In genomic region chrX:110436497-110436896, GRCh38 we compare ENCODE assay signal across 25 cellular contexts.
"Had no signal": no experiment of that assay in that cellular context is flagged by ENCODE, and none has a peak within 500 bp of the region (broad histone marks: within the 10 kb centered on the region; RNA-seq: fewer than 3 reads in every experiment).

No MANE protein-coding gene starts in this region.

- DNase-seq: activated B cell treated with CpG ODN at 0.5 μM for 24 hours; activated CD4-positive, alpha-beta memory T cell treated with anti-CD3 and anti-CD28 coated beads for 36 hours; activated CD4-positive, alpha-beta T cell treated with anti-CD3 and anti-CD28 coated beads for 1 hour; activated CD4-positive, alpha-beta T cell treated with anti-CD3 and anti-CD28 coated beads, Interleukin-2, amount 10 ng/mL, durations not matched to agents 7 days and 5 days; activated CD8-positive, alpha-beta memory T cell treated with anti-CD3 and anti-CD28 coated beads for 24 hours; activated effector memory CD4-positive, alpha-beta T cell treated with anti-CD3 and anti-CD28 coated beads, Interleukin-2, amount 50 U/mL, for 16 hours; activated naive CD4-positive, alpha-beta T cell treated with Interleukin-2 at 50 U/mL for 16 hours; activated naive CD8-positive, alpha-beta T cell treated with anti-CD3 and anti-CD28 coated beads, Interleukin-2, amount 50 U/mL, for 24 hours; activated T-cell treated with anti-CD3 and anti-CD28 coated beads, Interleukin-2, amount 50 U/mL, for 4 hours; amniotic stem cell; caudate nucleus; Kasumi-1; KBM-7; NCI-H1048; NCI-H146; NCI-H187 treated with DMSO at 0.1 percent for 48 hours; NCI-H2081 treated with DMSO at 0.1 percent for 48 hours; NCI-H446; NCI-H524; Peyer's patch; SHP77 had no signal

- H3K27ac Mint-ChIP-seq: activated B cell treated with CpG ODN at 0.5 μM for 24 hours; activated CD4-positive, alpha-beta memory T cell treated with anti-CD3 and anti-CD28 coated beads for 36 hours; activated CD4-positive, alpha-beta T cell treated with anti-CD3 and anti-CD28 coated beads, Interleukin-2, amount 10 ng/mL, durations not matched to agents 7 days and 5 days; activated naive CD4-positive, alpha-beta T cell treated with anti-CD3 and anti-CD28 coated beads, Interleukin-2, amount 50 U/mL, for 72 hours; activated naive CD8-positive, alpha-beta T cell treated with anti-CD3 and anti-CD28 coated beads, Interleukin-2, amount 50 U/mL, for 24 hours; T-helper 1 cell treated with Interleukin-12 subunit alpha and Interleukin-12 subunit beta and Interleukin-4 antibody, amounts not matched to agents 30 μg/mL and 1 μg/mL, for 36 hours had no signal

- H3K4me3 Mint-ChIP-seq: activated B cell treated with CpG ODN at 0.5 μM for 24 hours; activated CD4-positive, alpha-beta memory T cell treated with anti-CD3 and anti-CD28 coated beads for 36 hours; activated CD4-positive, alpha-beta T cell treated with anti-CD3 and anti-CD28 coated beads, Interleukin-2, amount 10 ng/mL, durations not matched to agents 7 days and 5 days; activated naive CD8-positive, alpha-beta T cell treated with anti-CD3 and anti-CD28 coated beads, Interleukin-2, amount 50 U/mL, for 24 hours; activated T-cell treated with anti-CD3 and anti-CD28 coated beads, Interleukin-2, amount 50 U/mL, for 4 hours; T-helper 1 cell treated with Interleukin-12 subunit alpha and Interleukin-12 subunit beta and Interleukin-4 antibody, amounts not matched to agents 30 μg/mL and 1 μg/mL, for 36 hours had no signal

- H3K4me1 ChIP-seq: Peyer's patch, SJSA1 had no signal

- H3K36me3 Mint-ChIP-seq: activated CD4-positive, alpha-beta memory T cell treated with anti-CD3 and anti-CD28 coated beads for 36 hours; activated naive CD4-positive, alpha-beta T cell treated with anti-CD3 and anti-CD28 coated beads, Interleukin-2, amount 50 U/mL, for 72 hours had no signal

- H3K27me3 Mint-ChIP-seq: activated naive CD8-positive, alpha-beta T cell treated with anti-CD3 and anti-CD28 coated beads, Interleukin-2, amount 50 U/mL, for 24 hours had no signal

- H3K9me3 ChIP-seq: Peyer's patch, SJSA1 had no signal

- H3K4me1 Mint-ChIP-seq: activated B cell treated with CpG ODN at 0.5 μM for 24 hours; activated CD4-positive, alpha-beta T cell treated with anti-CD3 and anti-CD28 coated beads, Interleukin-2, amount 10 ng/mL, durations not matched to agents 7 days and 5 days; activated naive CD8-positive, alpha-beta T cell treated with anti-CD3 and anti-CD28 coated beads, Interleukin-2, amount 50 U/mL, for 24 hours had no signal

- H3K27ac ChIP-seq: Peyer's patch, RWPE1, SJSA1 had no signal

- ATAC-seq: activated naive CD4-positive, alpha-beta T cell treated with anti-CD3 and anti-CD28 coated beads, Interleukin-2, amount 50 U/mL, for 72 hours; activated naive CD8-positive, alpha-beta T cell treated with anti-CD3 and anti-CD28 coated beads, Interleukin-2, amount 50 U/mL, for 24 hours; activated T-cell treated with anti-CD3 and anti-CD28 coated beads, Interleukin-2, amount 50 U/mL, for 4 hours had no signal

- H3K27me3 ChIP-seq: Peyer's patch, SJSA1 had no signal

- H3K36me3 ChIP-seq: Peyer's patch, SJSA1 had no signal

- H3K9me3 Mint-ChIP-seq: activated B cell treated with CpG ODN at 0.5 μM for 24 hours; activated CD4-positive, alpha-beta memory T cell treated with anti-CD3 and anti-CD28 coated beads for 36 hours; activated CD4-positive, alpha-beta T cell treated with anti-CD3 and anti-CD28 coated beads, Interleukin-2, amount 10 ng/mL, durations not matched to agents 7 days and 5 days; activated naive CD4-positive, alpha-beta T cell treated with anti-CD3 and anti-CD28 coated beads, Interleukin-2, amount 50 U/mL, for 72 hours; activated naive CD8-positive, alpha-beta T cell treated with anti-CD3 and anti-CD28 coated beads, Interleukin-2, amount 50 U/mL, for 24 hours; activated T-cell treated with anti-CD3 and anti-CD28 coated beads, Interleukin-2, amount 50 U/mL, for 4 hours; T-helper 1 cell treated with Interleukin-12 subunit alpha and Interleukin-12 subunit beta and Interleukin-4 antibody, amounts not matched to agents 30 μg/mL and 1 μg/mL, for 36 hours had no signal

- H3K4me3 ChIP-seq: Peyer's patch, SJSA1 had no signal
